Comparison of ENCODE assay signal across 10 cellular contexts in the genomic region with DNA sequence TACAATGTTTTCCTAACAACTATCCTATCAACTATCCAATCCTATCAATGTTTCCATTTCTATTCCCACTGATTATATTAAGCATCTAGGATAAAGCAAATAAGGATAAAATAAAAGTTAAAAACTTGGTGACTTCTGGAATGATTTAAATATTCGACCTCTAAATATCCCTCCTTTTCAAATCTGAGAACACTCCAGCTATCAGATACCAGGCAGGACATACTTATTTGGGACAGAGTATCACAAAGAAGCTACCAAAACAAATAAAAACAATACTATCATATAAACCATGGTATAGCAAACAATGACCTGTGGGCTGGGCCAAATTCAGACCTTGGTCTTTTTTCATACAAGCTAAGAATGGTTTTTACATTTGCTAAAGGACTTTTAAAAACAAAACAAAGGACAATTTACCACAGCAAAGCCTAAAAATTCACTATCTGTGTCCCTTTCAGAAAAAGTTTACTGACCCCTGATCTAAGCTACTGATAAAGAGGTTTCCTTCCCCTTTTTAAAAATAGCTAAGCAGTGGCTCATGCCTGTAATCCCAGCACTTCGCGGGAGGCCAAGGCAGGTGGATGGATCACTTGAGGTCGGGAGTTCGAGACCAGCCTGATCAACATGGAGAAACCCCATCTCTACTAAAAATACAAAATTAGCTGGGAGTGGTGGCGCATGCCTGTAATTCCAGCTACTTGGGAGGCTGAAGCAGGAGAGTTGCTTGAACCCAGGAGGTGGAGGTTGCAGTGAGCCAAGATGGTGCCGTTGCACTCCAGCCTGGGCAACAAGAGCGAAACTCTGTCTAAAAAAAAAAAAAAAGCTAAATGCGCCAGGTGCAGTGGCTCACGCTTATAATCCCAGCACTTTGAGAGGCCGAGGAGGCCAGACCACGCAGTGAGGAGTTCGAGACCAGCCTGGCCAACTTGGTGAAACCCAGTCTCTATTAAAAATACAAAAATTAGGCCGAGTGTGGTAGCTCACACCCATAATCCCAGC. TPM values are rescaled to one million over a fixed set of nuclear protein-coding genes. Genes with fewer than 3 reads are reported as not detected.
DNase-seq lines count a peak whose midpoint lies in the region; ATAC-seq, FAIRE-seq and TF ChIP-seq lines count a peak whose summit lies in the region.
"Had no signal": no experiment of that assay in that cellular context is flagged by ENCODE, and none has a peak within 500 bp of the region (broad histone marks: within the 10 kb centered on the region; RNA-seq: fewer than 3 reads in every experiment).

No MANE protein-coding gene starts in this region.

- no peak overlapping the region for H3K9ac ChIP-seq in GM12878 (ENCODE audit: control insufficient read depth, insufficient read depth, low read length)

- no peaks in the 10 kb centered on the region for H3K27me3 ChIP-seq in cardiac muscle cell
- no peaks in the 10 kb centered on the region for H3K27me3 ChIP-seq in GM12878 (replicated peaks in 1 of 2; ENCODE audit: control insufficient read depth in 2 of 2, insufficient read depth in 2 of 2, low read length in 1 of 2)
- no peaks in the 10 kb centered on the region for H3K27me3 ChIP-seq in spleen (replicated peaks in 1 of 7)
- H3K27me3 ChIP-seq: Peyer's patch had no signal

- no peak for TF ChIP-seq RAD21 in GM12878 (IDR thresholded peaks at IDR 0.05; ENCODE audit: insufficient read depth, low read depth, low read length)

- peak overlapping the region; percentile 38 for H3K4me2 ChIP-seq in GM12878 (ENCODE audit: control insufficient read depth, insufficient read depth)

- no peak for FAIRE-seq in GM12878 (lab: Jason Lieb, UNC)

- TF ChIP-seq POLR2A in GM12878 (IDR thresholded peaks at IDR 0.05; ENCODE audit: low read depth, low read length) (no peak), spleen (IDR thresholded peaks at IDR 0.05) (no peak)

- H2AFZ ChIP-seq in GM12878 (ENCODE audit: control insufficient read depth, low read depth, low read length): no peak overlapping the region

- RAD21 ChIA-PET in GM12878 (lab: Charles Lee; ENCODE audit: unreplicated experiment): interaction anchor here (0.7 to 3.8 kb wide), 7 partner anchors 9 to 120 kb away, joined by 3 to 13 read pairs (median 5); a partner anchor contains a TSS

- in situ Hi-C loops in GM12878 (cut with MboI): loop anchor here (5.0 kb wide), 1 partner anchor 452 kb away; no protein-coding TSS in a partner anchor

- BruUV-seq in GM12878 (replicated peaks; lab: Mats Ljungman, UMichigan): TSS peak; percentile 4

- DNase-seq in cardiac muscle cell (ENCODE audit: low read depth in 1 of 2, low spot score in 1 of 2) (no peak), left cardiac atrium (no peak), NOMO-1 treated with DMSO at 0.1 percent for 48 hours (lab: John Stamatoyannopoulos, UW; ENCODE audit: unreplicated experiment) (peak; percentile 67), GM12878 (ENCODE audit: low read depth, low spot score) (no peak), spleen (no peak), cerebellum (ENCODE audit: low spot score) (no peak), GM10266 (ENCODE audit: extremely low spot score) (no peak), iPS-NIHi7 (ENCODE audit: extremely low spot score) (no peak)
- DNase-seq: NCI-H2081 treated with DMSO at 0.1 percent for 48 hours, Peyer's patch had no signal

- H3K9me3 ChIP-seq in cardiac muscle cell (ENCODE audit: low read depth) (no peaks in the 10 kb centered on the region), GM12878 (replicated peaks; ENCODE audit: control insufficient read depth, insufficient read depth, low read length) (no peaks in the 10 kb centered on the region), spleen (no peaks in the 10 kb centered on the region)
- H3K9me3 ChIP-seq: Peyer's patch had no signal

- H3K27ac ChIP-seq in cardiac muscle cell (peak overlapping the region; percentile 2), GM12878 (ENCODE audit: control insufficient read depth, insufficient read depth) (peak overlapping the region; percentile 9; the same call in 1 of the 2 replicates), spleen (peak overlapping the region in 7 of 8 donors; percentile 5 to 100 (median 79))

- POLR2A ChIA-PET in GM12878 (lab: Charles Lee): interaction anchor here (1.0 to 3.0 kb wide), 3 partner anchors 9 to 103 kb away, joined by 3 to 12 read pairs (median 10); a partner anchor contains a TSS

- H3K4me1 ChIP-seq in cardiac muscle cell (ENCODE audit: low read depth): peaks cover 12% of the 10 kb centered on the region
- peaks cover 2% of the 10 kb centered on the region; the same call in 1 of the 2 replicates for H3K4me1 ChIP-seq in GM12878 (ENCODE audit: control insufficient read depth, insufficient read depth, low read length)
- peaks cover 31 to 96% (median 71%) of the 10 kb centered on the region in 6 donors for H3K4me1 ChIP-seq in spleen

- no peak for TF ChIP-seq CTCF in cardiac muscle cell (IDR thresholded peaks at IDR 0.05; ENCODE audit: low read depth, low read length)
- TF ChIP-seq CTCF in GM12878 (IDR thresholded peaks at IDR 0.05 in 2 of 3, conservative IDR thresholded peaks at IDR 0.05 in 1 of 3; ENCODE audit: control insufficient read depth in 2 of 3, extremely low read depth in 1 of 3, insufficient read depth in 1 of 3, low read depth in 3 of 3, low read length in 3 of 3): no peak
- TF ChIP-seq CTCF in spleen (IDR thresholded peaks at IDR 0.05 in 8 of 11, conservative IDR thresholded peaks at IDR 0.05 in 3 of 11): no peak
- no peak for TF ChIP-seq CTCF in GM10266 (IDR thresholded peaks at IDR 0.05; ENCODE audit: control insufficient read depth, insufficient read depth, low read depth, missing control alignments)

- CTCF ChIA-PET in GM12878 (lab: Yijun Ruan, JAX): interaction anchor here (0.6 to 4.5 kb wide), 12 partner anchors 9 to 558 kb away, joined by 3 to 37 read pairs (median 4); a partner anchor contains a TSS

- 46% methylated on average over 14 of the region's 14 CpGs for WGBS in GM12878 (ENCODE audit: insufficient coverage, insufficient replicate concordance, low lambda C conversion rate, missing lambda C conversion rate)
- WGBS in spleen, 5 donors: 65 to 72% (median 69%) methylated on average over 14 of the region's 14 CpGs

- intact Hi-C loops in left cardiac atrium (cut with DNase I): no loop called here
- intact Hi-C loops in GM12878 (cut with micrococcal nuclease; ENCODE audit: unreplicated experiment): loop anchor here (10.0 kb wide), 1 partner anchor 454 kb away; a partner anchor contains a TSS
- intact Hi-C loops in spleen (cut with DNase I; ENCODE audit: low total_unique reads): loop anchor here (10.0 kb wide), 1 partner anchor 96 kb away; a partner anchor contains a TSS

- H3K4me3 ChIP-seq in cardiac muscle cell (no peak overlapping the region), GM12878 (peak overlapping the region; percentile 43; the same call in 1 of the 2 replicates), spleen (peak overlapping the region in 1 of 8 donors; percentile 6)
- H3K4me3 ChIP-seq: Peyer's patch had no signal

- H3K79me2 ChIP-seq in GM12878 (ENCODE audit: control insufficient read depth, insufficient read depth, low read length): peaks cover 92% of the 10 kb centered on the region

- H4K20me1 ChIP-seq in GM12878 (ENCODE audit: control insufficient read depth, insufficient read depth): no peaks in the 10 kb centered on the region

- TF ChIP-seq EP300 in GM12878 (IDR thresholded peaks at IDR 0.05; ENCODE audit: borderline replicate concordance in 1 of 2, control insufficient read depth in 1 of 2, low read depth in 2 of 2, low read length in 2 of 2): no peak

- H3K36me3 ChIP-seq in cardiac muscle cell: no peaks in the 10 kb centered on the region
- peaks cover 0 to 2% of the 10 kb centered on the region in 2 experiments; a peak in 1 of 4 replicates for H3K36me3 ChIP-seq in GM12878 (ENCODE audit: control insufficient read depth in 2 of 2, insufficient read depth in 2 of 2, low read length in 1 of 2)
- H3K36me3 ChIP-seq in spleen: peaks cover 0 to 12% (median 0%) of the 10 kb centered on the region in 6 donors

- SMC1A ChIA-PET in GM12878 (lab: Charles Lee; ENCODE audit: uncharacterized antibody, unreplicated experiment): interaction anchor here (0.6 to 4.4 kb wide), 11 partner anchors 8 to 206 kb away, joined by 3 to 32 read pairs (median 6); no protein-coding TSS in a partner anchor

- ATAC-seq in left cardiac atrium (no peak), GM12878 (no peak)

TF ChIP-seq in GM12878, 131 proteins besides CTCF, POLR2A, EP300 and RAD21:
- TF ChIP-seq ZNF24 (IDR thresholded peaks at IDR 0.05): peak; percentile 94
- TF ChIP-seq YBX1 (IDR thresholded peaks at IDR 0.05): no peak
- peak; percentile 48 for TF ChIP-seq IKZF1 (conservative IDR thresholded peaks at IDR 0.05)
- no peak for TF ChIP-seq NR2C1 (IDR thresholded peaks at IDR 0.05)
- TF ChIP-seq IKZF2 (IDR thresholded peaks at IDR 0.05): no peak; a peak in 1 of 4 replicates

RNA-seq across cellular contexts. Expression of a gene that starts 6.0 kb away (rescaled TPM):
- 18.1 and 26.2 TPM in 2 replicates for total RNA-seq in cardiac muscle cell
- polyA plus RNA-seq in cardiac muscle cell: 9.2 and 14.8 TPM in 2 replicates
- total RNA-seq in left cardiac atrium: 10 to 100 TPM; 22.0 to 28.1 TPM
- total RNA-seq in GM12878 (2013; cell fraction: nucleolus; rRNA removed): 106 and 107 TPM in 2 replicates
- 67.1 and 68.1 TPM in 2 replicates for total RNA-seq in GM12878 (2014; rRNA removed)
- 59.4 and 60.7 TPM in 2 replicates for total RNA-seq in GM12878 (2014; rRNA removed; fragmentation: Illumina TruSeq; extraction: Trizol)
- 71.6 and 74.4 TPM in 2 replicates for total RNA-seq in GM12878 (2021)
- polyA plus RNA-seq in GM12878 (2011; ENCODE audit: low read depth): 17.3 TPM
- polyA plus RNA-seq in GM12878 (2011; rRNA removed): 73.2 and 74.6 TPM in 2 replicates
- 52.3 and 54.1 TPM in 2 replicates for polyA plus RNA-seq in GM12878 (2011; cell fraction: cytosol; rRNA removed)
- 51.8 and 55.2 TPM in 2 replicates for polyA plus RNA-seq in GM12878 (2011; cell fraction: nucleus; rRNA removed)
- polyA plus RNA-seq in GM12878 (2012): 21.0 and 29.8 TPM in 2 replicates
- polyA plus RNA-seq in GM12878 (2014; fragmentation: Illumina TruSeq; extraction: Trizol): 77.7 and 88.7 TPM in 2 replicates
- polyA plus RNA-seq in GM12878 (2014; fragmentation: Nextera tagmentation; extraction: Ambion mirVana): 10 to 100 TPM; 13.9 to 19.9 TPM
- polyA plus RNA-seq in GM12878 (2014; rRNA removed): 50.0 and 51.6 TPM in 2 replicates
- 10 to 100 TPM; 34.2 to 40.0 TPM for polyA plus RNA-seq in GM12878 (2016; fragmentation: Nextera tagmentation; extraction: Ambion mirVana)
- 76.4 and 88.6 TPM in 2 replicates for polyA minus RNA-seq in GM12878 (2011; rRNA and poly(A)+ RNA removed)
- 29.5 and 40.3 TPM in 2 replicates for polyA minus RNA-seq in GM12878 (2011; cell fraction: cytosol; rRNA and poly(A)+ RNA removed)
- polyA minus RNA-seq in GM12878 (2011; cell fraction: nucleus; rRNA and poly(A)+ RNA removed): 28.2 and 40.7 TPM in 2 replicates
- 10 to 100 TPM; 42.5 to 51.5 (median 48.8) TPM for total RNA-seq in spleen
- polyA plus RNA-seq in spleen: 10 to 100 TPM in 2 of 3 donors, 1 to 10 TPM in 1; 8.9 to 11.7 (median 11.3) TPM
- 47.4 TPM for total RNA-seq in cerebellum

Comparison
In these comparisons a context has a peak if more than half of its experiments do, and no peak if none do; other contexts are left out.
1. H3K27ac ChIP-seq: peak in every context shown above with its lines; median percentile 79 in spleen; 9 in GM12878; 2 in cardiac muscle cell.
2. intact Hi-C loops: an anchor here in GM12878 (10.0 kb wide) and spleen (10.0 kb wide); none called in left cardiac atrium.